8 cellular contexts compared by ENCODE assay signal in the genomic region with DNA sequence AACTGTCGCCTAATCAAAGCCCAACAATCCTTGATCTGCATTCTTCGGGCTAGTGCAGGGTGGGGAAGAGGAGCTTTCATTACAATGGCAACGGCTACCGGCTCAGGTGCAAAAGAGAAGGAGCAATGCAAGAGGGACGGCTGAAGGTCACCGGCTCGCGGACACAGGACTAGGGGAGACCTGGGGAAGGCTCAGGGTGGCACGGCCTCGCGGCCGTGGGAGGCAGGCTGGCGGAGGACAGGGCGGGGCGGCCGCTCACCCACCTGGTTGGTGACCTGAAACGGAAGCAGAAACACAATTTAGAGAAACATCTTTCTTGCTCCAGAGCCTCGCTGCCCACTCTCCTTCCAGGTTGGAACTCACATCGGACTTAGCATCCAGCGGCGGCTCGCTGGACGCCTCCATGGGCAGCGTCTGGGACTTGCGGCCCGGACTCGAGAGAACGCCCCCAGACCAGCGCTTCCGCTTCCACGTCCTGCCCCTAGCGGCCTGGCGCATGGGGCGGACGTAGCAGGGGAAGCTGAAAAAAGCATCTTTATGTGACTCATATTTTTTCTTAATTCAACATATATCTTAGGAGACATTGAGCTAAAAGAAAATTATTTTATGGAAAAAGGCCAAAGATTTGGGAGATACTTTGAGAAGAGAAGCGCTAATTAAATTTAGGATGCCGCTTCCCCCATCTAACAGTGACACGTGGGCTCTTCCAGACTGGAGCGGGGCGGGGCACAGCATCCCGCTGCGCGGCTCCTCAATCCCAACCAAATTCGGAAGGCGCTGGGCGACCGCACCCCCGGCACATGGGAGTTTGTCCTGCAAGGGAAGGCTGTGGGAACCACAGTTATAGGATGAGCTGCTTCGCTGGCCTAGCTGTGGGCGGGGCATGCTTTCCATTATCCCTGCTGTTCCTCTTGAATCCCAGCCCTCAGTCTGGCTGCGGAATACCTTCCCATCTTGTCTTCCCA.
DNase-seq lines count a peak whose midpoint lies in the region; ATAC-seq and TF ChIP-seq lines count a peak whose summit lies in the region.

A gene (minus strand): TSS at position 441 of the 965 bp plus-strand sequence. CDS start 36 bp downstream, at position 405.

- TF ChIP-seq CTCF in WI38 (IDR thresholded peaks at IDR 0.05; ENCODE audit: low read depth, low read length): no peak
- TF ChIP-seq CTCF in cardiac fibroblast (IDR thresholded peaks at IDR 0.05; ENCODE audit: low read depth, low read length): peak; percentile 27

- DNase-seq in AG08396 (ENCODE audit: low spot score): peak; percentile 90
- peak; percentile 65 for DNase-seq in NCI-H2196 (lab: John Stamatoyannopoulos, UW; ENCODE audit: unreplicated experiment)
- DNase-seq in cardiac fibroblast (ENCODE audit: low read depth in 2 of 2): peak; percentile 88 to 92
- DNase-seq in iPS-NIHi7 (ENCODE audit: extremely low spot score): peak; percentile 94
- peak; percentile 77 for DNase-seq in smooth muscle cell of the brain vasculature (ENCODE audit: low read depth, low spot score)

- ATAC-seq in GM18868 (IDR thresholded peaks at IDR 0.05; ENCODE audit: unreplicated experiment) (peak; percentile 97), HG03103 (IDR thresholded peaks at IDR 0.05; ENCODE audit: low read depth, unreplicated experiment) (peak; percentile 93)

- H3K4me3 ChIP-seq in WI38 (ENCODE audit: low read depth, low read length) (peak within 1 kb of the TSS; percentile 83), cardiac fibroblast (replicated peaks in 1 of 2; ENCODE audit: low read depth in 2 of 2, low read length in 2 of 2) (peak within 1 kb of the TSS; percentile 83 to 94)

Comparison
In these comparisons a context has a peak if more than half of its experiments do, and no peak if none do; other contexts are left out.
1. Peak in every context shown above with its lines: DNase-seq, ATAC-seq and H3K4me3 ChIP-seq.